In the genomic region with DNA sequence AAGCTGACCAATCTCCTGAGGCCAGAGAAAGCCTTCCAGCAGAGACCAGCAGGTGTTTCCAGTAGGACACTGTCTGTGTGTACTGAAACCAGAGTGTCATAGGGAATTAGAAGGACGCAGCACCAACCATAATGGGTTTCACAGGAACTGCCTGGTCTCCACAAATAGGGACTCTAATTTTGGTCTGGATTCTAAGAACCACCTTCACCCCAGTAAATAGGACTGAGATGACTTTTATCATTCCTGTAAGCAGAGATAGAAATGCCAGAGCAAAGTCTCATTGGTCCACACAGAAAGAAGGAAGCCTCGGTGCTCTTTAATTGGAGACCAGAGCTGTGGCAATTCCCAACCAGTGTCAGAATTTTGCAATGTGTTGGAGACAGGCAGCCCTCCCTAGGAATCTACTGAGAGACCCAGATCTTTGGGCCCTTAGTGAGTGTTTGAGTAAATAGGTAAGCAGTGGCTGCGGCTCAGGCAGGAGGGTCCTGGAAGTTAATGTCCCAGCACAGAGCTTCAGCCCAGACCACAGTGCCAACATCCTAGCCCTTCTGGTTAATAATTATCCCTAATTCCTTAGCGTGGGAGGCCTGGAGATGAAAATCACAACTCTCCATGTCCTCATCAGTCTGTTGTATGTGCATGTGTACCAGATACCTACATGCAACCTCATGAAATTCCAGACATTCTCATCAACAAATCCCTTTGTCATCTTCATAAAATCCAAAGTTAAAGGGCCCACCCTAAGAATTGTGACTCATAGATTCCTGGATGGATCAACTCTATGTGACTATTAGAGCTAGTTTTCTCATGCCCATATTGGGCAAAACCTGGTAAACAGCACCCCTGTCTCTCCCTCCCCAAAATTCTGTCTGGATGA, we compare ENCODE assay signal across 15 cellular contexts.
DNase-seq lines count a peak whose midpoint lies in the region; ATAC-seq, FAIRE-seq and TF ChIP-seq lines count a peak whose summit lies in the region.
"Had no signal": no experiment of that assay in that cellular context is flagged by ENCODE, and none has a peak within 500 bp of the region (broad histone marks: within the 10 kb centered on the region; RNA-seq: fewer than 3 reads in every experiment).

No MANE protein-coding gene starts in this region.

- POLR2A ChIA-PET in AG04450 (lab: Yijun Ruan, JAX): interaction anchor here (1.3 kb wide), 1 partner anchor 21 kb away, joined by 4 read pairs; no protein-coding TSS in a partner anchor

- in situ Hi-C loops in astrocyte of the spinal cord (cut with HindIII; ENCODE audit: low sequenced_read_pairs): no loop called here

- no peak for TF ChIP-seq CTCF in AG04450 (IDR thresholded peaks at IDR 0.05; ENCODE audit: low read depth, low read length)
- no peak for TF ChIP-seq CTCF in astrocyte of the spinal cord (IDR thresholded peaks at IDR 0.05; ENCODE audit: low read depth, low read length)
- TF ChIP-seq CTCF in kidney epithelial cell (IDR thresholded peaks at IDR 0.05; ENCODE audit: insufficient read depth, low read length, poor library complexity, severe bottlenecking): no peak
- TF ChIP-seq CTCF in D721Med (IDR thresholded peaks at IDR 0.05; ENCODE audit: insufficient read depth, missing control alignments): no peak

- no peaks in the 10 kb centered on the region for H3K36me3 ChIP-seq in kidney epithelial cell (ENCODE audit: control insufficient read depth, insufficient read depth, low read length)
- H3K36me3 ChIP-seq: BLaER1 treated with 17β-estradiol and CSF1 and Interleukin-3, amounts not matched to agents 10 nM and 100 nM; suprapubic skin had no signal

- H3K27me3 ChIP-seq in AG04450 (ENCODE audit: control insufficient read depth, insufficient read depth, low read length) (no peaks in the 10 kb centered on the region), kidney epithelial cell (ENCODE audit: control insufficient read depth, insufficient read depth, low read length) (no peaks in the 10 kb centered on the region)
- H3K27me3 ChIP-seq: BLaER1 treated with 17β-estradiol and CSF1 and Interleukin-3, amounts not matched to agents 10 nM and 100 nM; suprapubic skin had no signal

- peak; percentile 46 for DNase-seq in AG04450 (ENCODE audit: low read depth, low spot score)
- peak; percentile 62 for DNase-seq in HS-27A (ENCODE audit: low read depth)
- DNase-seq in astrocyte of the spinal cord (ENCODE audit: low read depth, low spot score): peak; percentile 45
- DNase-seq in kidney epithelial cell (ENCODE audit: low read depth): peak; percentile 96
- DNase-seq in NCI-H1694 (lab: John Stamatoyannopoulos, UW): no peak
- DNase-seq in D721Med (ENCODE audit: insufficient read length, low spot score): no peak
- DNase-seq: activated CD4-positive, alpha-beta T cell treated with anti-CD3 and anti-CD28 coated beads for 4 hours; activated naive CD4-positive, alpha-beta T cell; MM.1S; NCI-H524 treated with DMSO at 0.1 percent for 48 hours; psoas muscle had no signal

- ATAC-seq in GM21529 (IDR thresholded peaks at IDR 0.05; ENCODE audit: unreplicated experiment) (no peak), GM18517 (IDR thresholded peaks at IDR 0.05; ENCODE audit: unreplicated experiment) (no peak)
- ATAC-seq: psoas muscle had no signal

- CTCF ChIA-PET in AG04450 (lab: Charles Lee): interaction anchor here (1.1 to 1.4 kb wide), 2 partner anchors 32 to 70 kb away, joined by 3 to 4 read pairs; no protein-coding TSS in a partner anchor

- FAIRE-seq in D721Med (lab: Jason Lieb, UNC): no peak

- H3K4me3 ChIP-seq in AG04450 (ENCODE audit: low read depth, low read length) (no peak overlapping the region), astrocyte of the spinal cord (ENCODE audit: low read depth, low read length) (no peak overlapping the region), kidney epithelial cell (ENCODE audit: low read depth, low read length) (no peak overlapping the region)
- H3K4me3 ChIP-seq: BLaER1 treated with 17β-estradiol and CSF1 and Interleukin-3, amounts not matched to agents 10 nM and 100 nM; psoas muscle; suprapubic skin had no signal

- peak overlapping the region; percentile 52 for H3K27ac ChIP-seq in AG04450 (ENCODE audit: low read depth, low read length)
- H3K27ac ChIP-seq: BLaER1 treated with 17β-estradiol and CSF1 and Interleukin-3, amounts not matched to agents 10 nM and 100 nM; psoas muscle; suprapubic skin had no signal

- no peaks in the 10 kb centered on the region for H3K9me3 ChIP-seq in AG04450 (ENCODE audit: control insufficient read depth, insufficient read depth, low read length)
- H3K9me3 ChIP-seq: BLaER1 treated with 17β-estradiol and CSF1 and Interleukin-3, amounts not matched to agents 10 nM and 100 nM; psoas muscle; suprapubic skin had no signal

Comparison
In these comparisons a context has a peak if more than half of its experiments do, and no peak if none do; other contexts are left out.
1. DNase-seq: peak in AG04450 (single experiment), HS-27A (single experiment), astrocyte of the spinal cord (single experiment) and kidney epithelial cell (single experiment); none in NCI-H1694 (single experiment) and D721Med (single experiment).